15 cellular contexts compared by ENCODE assay signal in the genomic region with DNA sequence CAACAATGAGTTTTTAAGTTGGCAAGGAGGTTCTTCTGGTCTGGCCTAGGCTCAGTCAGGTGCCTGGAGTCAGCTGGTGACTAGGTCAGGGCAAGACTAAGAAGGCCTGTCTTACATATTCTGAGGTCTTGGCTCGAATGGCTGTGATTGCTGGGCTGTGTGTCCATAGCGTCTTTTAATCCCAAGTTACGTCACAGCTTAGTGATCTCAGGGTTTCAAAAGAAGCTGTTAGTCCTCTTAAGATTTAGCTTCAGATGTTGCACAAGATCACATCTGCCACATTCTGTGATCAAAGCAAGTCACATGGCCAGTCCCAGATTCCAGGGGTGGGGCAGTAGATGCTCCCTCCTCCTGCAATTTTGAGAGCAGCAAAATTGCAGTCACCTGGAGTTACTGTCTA.
DNase-seq lines count a peak whose midpoint lies in the region; FAIRE-seq and TF ChIP-seq lines count a peak whose summit lies in the region.
"Had no signal": no experiment of that assay in that cellular context is flagged by ENCODE, and none has a peak within 500 bp of the region (broad histone marks: within the 10 kb centered on the region; RNA-seq: fewer than 3 reads in every experiment).

No MANE protein-coding gene starts in this region.

- H3K27me3 ChIP-seq in osteoblast (ENCODE audit: insufficient read depth, low read length) = no peaks in the 10 kb centered on the region
- H3K27me3 ChIP-seq: adrenal gland, gastrocnemius medialis had no signal

- peak overlapping the region; percentile 11 for H3K4me2 ChIP-seq in osteoblast (ENCODE audit: insufficient read depth, low read length)

- H2AFZ ChIP-seq in osteoblast (ENCODE audit: low read length) = no peak overlapping the region

- H4K20me1 ChIP-seq in osteoblast (ENCODE audit: insufficient read depth, low read length) = no peaks in the 10 kb centered on the region

- H3K27ac ChIP-seq in osteoblast (ENCODE audit: low read depth, low read length) = peak overlapping the region; percentile 32
- H3K27ac ChIP-seq: adrenal gland, gastrocnemius medialis had no signal

- DNase-seq in D721Med (ENCODE audit: insufficient read length, low spot score) = no peak
- peak; percentile 79 for DNase-seq in MV-4-11 (lab: John Stamatoyannopoulos, UW)
- DNase-seq in fibroblast of gingiva (ENCODE audit: low read depth) = peak; percentile 75
- DNase-seq in osteoblast (ENCODE audit: insufficient read length, low spot score, missing footprints) = peak; percentile 75
- no peak for DNase-seq in superior temporal gyrus (ENCODE audit: extremely low spot score)
- DNase-seq in frontal cortex (ENCODE audit: low spot score in 2 of 2) = no peak
- no peak for DNase-seq in HK-2 (ENCODE audit: unreplicated experiment)
- DNase-seq in NCI-H1092 (lab: John Stamatoyannopoulos, UW) = no peak
- DNase-seq: activated T-cell treated with anti-CD3 and anti-CD28 coated beads, Interleukin-2, amount 50 U/mL, for 24 hours; Calu3; dermis blood vessel endothelial cell; kidney glomerular epithelial cell; NCI-H2081 had no signal

- no peak for TF ChIP-seq CTCF in D721Med (IDR thresholded peaks at IDR 0.05; ENCODE audit: insufficient read depth, missing control alignments)
- TF ChIP-seq CTCF in osteoblast (IDR thresholded peaks at IDR 0.05; ENCODE audit: extremely low read depth, low read depth, low read length) = no peak

- H3K36me3 ChIP-seq in osteoblast (ENCODE audit: insufficient read depth, low read length) = peaks cover 8% of the 10 kb centered on the region
- H3K36me3 ChIP-seq: adrenal gland, gastrocnemius medialis had no signal

- FAIRE-seq in D721Med (lab: Jason Lieb, UNC) = peak; percentile 74
- no peak for FAIRE-seq in frontal cortex (lab: Jason Lieb, UNC)

- peaks cover 65% of the 10 kb centered on the region for H3K79me2 ChIP-seq in osteoblast (ENCODE audit: insufficient read depth, low read length)

- peaks cover 13% of the 10 kb centered on the region for H3K4me1 ChIP-seq in osteoblast (ENCODE audit: insufficient read depth, low read length)
- H3K4me1 ChIP-seq: gastrocnemius medialis had no signal

- H3K4me3 ChIP-seq in osteoblast (ENCODE audit: insufficient read depth, low read length) = no peak overlapping the region
- H3K4me3 ChIP-seq: adrenal gland, gastrocnemius medialis had no signal

- no peaks in the 10 kb centered on the region for H3K9me3 ChIP-seq in osteoblast (ENCODE audit: low read depth, low read length)
- H3K9me3 ChIP-seq: adrenal gland, gastrocnemius medialis had no signal

Comparison
In these comparisons a context has a peak if more than half of its experiments do, and no peak if none do; other contexts are left out.
1. DNase-seq: peak in MV-4-11 (single experiment), fibroblast of gingiva (single experiment) and osteoblast (single experiment); none in D721Med (single experiment), superior temporal gyrus (single experiment), frontal cortex (0 of 2), HK-2 (single experiment) and NCI-H1092 (single experiment).